In genomic region chr1:37793773-37794371, GRCh38 we compare ENCODE assay signal across 1 cellular context.
TF ChIP-seq lines count a peak whose summit lies in the region.

A gene with protein sequence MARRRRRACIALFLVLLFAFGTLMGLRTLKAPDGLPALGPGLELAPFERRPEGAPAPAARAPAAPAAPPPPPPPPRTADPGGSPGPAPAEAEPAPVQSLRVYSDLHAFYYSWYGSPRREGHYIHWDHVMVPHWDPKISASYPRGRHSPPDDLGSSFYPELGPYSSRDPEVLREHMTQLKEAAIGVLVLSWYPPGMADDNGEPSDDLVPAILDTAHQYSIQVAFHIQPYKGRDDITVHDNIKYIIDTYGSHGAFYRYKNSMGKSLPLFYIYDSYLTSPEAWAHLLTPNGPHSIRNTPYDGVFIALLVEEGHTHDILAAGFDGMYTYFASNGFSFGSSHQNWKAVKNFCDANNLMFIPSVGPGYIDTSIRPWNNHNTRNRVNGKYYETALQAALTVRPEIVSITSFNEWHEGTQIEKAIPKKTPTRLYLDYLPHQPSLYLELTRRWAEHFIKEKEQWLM (plus strand): TSS chr1:37793847. CDS start chr1:37794183, 336 bp downstream.

TF ChIP-seq in K562, 482 proteins besides CTCF, POLR2A, EP300 and RAD21 (continued from another document and continues in another):
- TF ChIP-seq CAMTA2 (CRISPR knock-in tag; conservative IDR thresholded peaks at IDR 0.05) (no peak), ZNF175 (CRISPR knock-in tag; IDR thresholded peaks at IDR 0.05; ENCODE audit: low read depth) (no peak), KLF13 (tag; IDR thresholded peaks at IDR 0.05; ENCODE audit: borderline replicate concordance, low read depth) (no peak), ZNF589 (CRISPR knock-in tag; IDR thresholded peaks at IDR 0.05; ENCODE audit: low read depth) (no peak), NRF1 (conservative IDR thresholded peaks at IDR 0.05 in 1 of 2, IDR thresholded peaks at IDR 0.05 in 1 of 2) (peak in 1 of 2 experiments; percentile 9; a peak in 2 of 4 replicates), TARDBP (IDR thresholded peaks at IDR 0.05) (no peak), DPF2 (IDR thresholded peaks at IDR 0.05) (no peak), FOXK1 (CRISPR knock-in tag; IDR thresholded peaks at IDR 0.05; ENCODE audit: borderline replicate concordance) (no peak), ZNF695 (CRISPR knock-in tag; IDR thresholded peaks at IDR 0.05) (no peak), CBX1 (IDR thresholded peaks at IDR 0.05; ENCODE audit: low read depth) (no peak), SIN3A (IDR thresholded peaks at IDR 0.05; ENCODE audit: borderline replicate concordance in 2 of 2, control insufficient read depth in 1 of 2, low read depth in 2 of 2, low read length in 2 of 2) (0 out of 4 replicates have a peak, but pooled peaks of 1 of the 2 experiments have one; percentile 26), NCOR1 (IDR thresholded peaks at IDR 0.05) (no peak), ZNF224 (CRISPR knock-in tag; IDR thresholded peaks at IDR 0.05) (no peak), SOX6 (IDR thresholded peaks at IDR 0.05) (no peak), RBM17 (IDR thresholded peaks at IDR 0.05; ENCODE audit: borderline replicate concordance, low read depth, low read length) (no peak), THAP12 (CRISPR knock-in tag; IDR thresholded peaks at IDR 0.05) (0 out of 2 replicates have a peak, but pooled peaks have one; percentile 29), ERF (CRISPR knock-in tag; IDR thresholded peaks at IDR 0.05) (no peak), CXXC5 (CRISPR knock-in tag; IDR thresholded peaks at IDR 0.05) (peak; percentile 83), MTA3 (IDR thresholded peaks at IDR 0.05; ENCODE audit: borderline replicate concordance) (no peak), DMBX1 (CRISPR knock-in tag; IDR thresholded peaks at IDR 0.05; ENCODE audit: borderline replicate concordance) (no peak), YY1 (IDR thresholded peaks at IDR 0.05; ENCODE audit: borderline replicate concordance in 1 of 3, control insufficient read depth in 1 of 3, extremely low read depth in 1 of 3, insufficient read depth in 3 of 3, insufficient read length in 1 of 3, insufficient replicate concordance in 2 of 3, low read depth in 1 of 3, low read length in 2 of 3) (peak in 2 of 3 experiments; percentile 79 to 84), PCBP1 (IDR thresholded peaks at IDR 0.05; ENCODE audit: low read depth, low read length, poor library complexity, severe bottlenecking) (no peak), ZNF507 (tag; conservative IDR thresholded peaks at IDR 0.05) (no peak), ZNF586 (CRISPR knock-in tag; conservative IDR thresholded peaks at IDR 0.05) (no peak), PHB (CRISPR knock-in tag; IDR thresholded peaks at IDR 0.05) (no peak), EZH2 (IDR thresholded peaks at IDR 0.05; ENCODE audit: borderline replicate concordance, low read depth, low read length) (no peak), SRSF1 (IDR thresholded peaks at IDR 0.05; ENCODE audit: low read depth, low read length) (no peak), E4F1 (CRISPR knock-in tag; IDR thresholded peaks at IDR 0.05; ENCODE audit: borderline replicate concordance) (no peak), KAT2B (IDR thresholded peaks at IDR 0.05; ENCODE audit: low read depth, low read length) (no peak), MTF1 (CRISPR knock-in tag; IDR thresholded peaks at IDR 0.05; ENCODE audit: borderline replicate concordance) (no peak)
- TF ChIP-seq, protein P1, sequence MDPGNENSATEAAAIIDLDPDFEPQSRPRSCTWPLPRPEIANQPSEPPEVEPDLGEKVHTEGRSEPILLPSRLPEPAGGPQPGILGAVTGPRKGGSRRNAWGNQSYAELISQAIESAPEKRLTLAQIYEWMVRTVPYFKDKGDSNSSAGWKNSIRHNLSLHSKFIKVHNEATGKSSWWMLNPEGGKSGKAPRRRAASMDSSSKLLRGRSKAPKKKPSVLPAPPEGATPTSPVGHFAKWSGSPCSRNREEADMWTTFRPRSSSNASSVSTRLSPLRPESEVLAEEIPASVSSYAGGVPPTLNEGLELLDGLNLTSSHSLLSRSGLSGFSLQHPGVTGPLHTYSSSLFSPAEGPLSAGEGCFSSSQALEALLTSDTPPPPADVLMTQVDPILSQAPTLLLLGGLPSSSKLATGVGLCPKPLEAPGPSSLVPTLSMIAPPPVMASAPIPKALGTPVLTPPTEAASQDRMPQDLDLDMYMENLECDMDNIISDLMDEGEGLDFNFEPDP (CRISPR knock-in tag; IDR thresholded peaks at IDR 0.05) = no peak
- TF ChIP-seq, protein P2, sequence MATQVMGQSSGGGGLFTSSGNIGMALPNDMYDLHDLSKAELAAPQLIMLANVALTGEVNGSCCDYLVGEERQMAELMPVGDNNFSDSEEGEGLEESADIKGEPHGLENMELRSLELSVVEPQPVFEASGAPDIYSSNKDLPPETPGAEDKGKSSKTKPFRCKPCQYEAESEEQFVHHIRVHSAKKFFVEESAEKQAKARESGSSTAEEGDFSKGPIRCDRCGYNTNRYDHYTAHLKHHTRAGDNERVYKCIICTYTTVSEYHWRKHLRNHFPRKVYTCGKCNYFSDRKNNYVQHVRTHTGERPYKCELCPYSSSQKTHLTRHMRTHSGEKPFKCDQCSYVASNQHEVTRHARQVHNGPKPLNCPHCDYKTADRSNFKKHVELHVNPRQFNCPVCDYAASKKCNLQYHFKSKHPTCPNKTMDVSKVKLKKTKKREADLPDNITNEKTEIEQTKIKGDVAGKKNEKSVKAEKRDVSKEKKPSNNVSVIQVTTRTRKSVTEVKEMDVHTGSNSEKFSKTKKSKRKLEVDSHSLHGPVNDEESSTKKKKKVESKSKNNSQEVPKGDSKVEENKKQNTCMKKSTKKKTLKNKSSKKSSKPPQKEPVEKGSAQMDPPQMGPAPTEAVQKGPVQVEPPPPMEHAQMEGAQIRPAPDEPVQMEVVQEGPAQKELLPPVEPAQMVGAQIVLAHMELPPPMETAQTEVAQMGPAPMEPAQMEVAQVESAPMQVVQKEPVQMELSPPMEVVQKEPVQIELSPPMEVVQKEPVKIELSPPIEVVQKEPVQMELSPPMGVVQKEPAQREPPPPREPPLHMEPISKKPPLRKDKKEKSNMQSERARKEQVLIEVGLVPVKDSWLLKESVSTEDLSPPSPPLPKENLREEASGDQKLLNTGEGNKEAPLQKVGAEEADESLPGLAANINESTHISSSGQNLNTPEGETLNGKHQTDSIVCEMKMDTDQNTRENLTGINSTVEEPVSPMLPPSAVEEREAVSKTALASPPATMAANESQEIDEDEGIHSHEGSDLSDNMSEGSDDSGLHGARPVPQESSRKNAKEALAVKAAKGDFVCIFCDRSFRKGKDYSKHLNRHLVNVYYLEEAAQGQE (CRISPR knock-in tag; IDR thresholded peaks at IDR 0.05; ENCODE audit: low read depth) = peak; percentile 89
- TF ChIP-seq, protein P3, sequence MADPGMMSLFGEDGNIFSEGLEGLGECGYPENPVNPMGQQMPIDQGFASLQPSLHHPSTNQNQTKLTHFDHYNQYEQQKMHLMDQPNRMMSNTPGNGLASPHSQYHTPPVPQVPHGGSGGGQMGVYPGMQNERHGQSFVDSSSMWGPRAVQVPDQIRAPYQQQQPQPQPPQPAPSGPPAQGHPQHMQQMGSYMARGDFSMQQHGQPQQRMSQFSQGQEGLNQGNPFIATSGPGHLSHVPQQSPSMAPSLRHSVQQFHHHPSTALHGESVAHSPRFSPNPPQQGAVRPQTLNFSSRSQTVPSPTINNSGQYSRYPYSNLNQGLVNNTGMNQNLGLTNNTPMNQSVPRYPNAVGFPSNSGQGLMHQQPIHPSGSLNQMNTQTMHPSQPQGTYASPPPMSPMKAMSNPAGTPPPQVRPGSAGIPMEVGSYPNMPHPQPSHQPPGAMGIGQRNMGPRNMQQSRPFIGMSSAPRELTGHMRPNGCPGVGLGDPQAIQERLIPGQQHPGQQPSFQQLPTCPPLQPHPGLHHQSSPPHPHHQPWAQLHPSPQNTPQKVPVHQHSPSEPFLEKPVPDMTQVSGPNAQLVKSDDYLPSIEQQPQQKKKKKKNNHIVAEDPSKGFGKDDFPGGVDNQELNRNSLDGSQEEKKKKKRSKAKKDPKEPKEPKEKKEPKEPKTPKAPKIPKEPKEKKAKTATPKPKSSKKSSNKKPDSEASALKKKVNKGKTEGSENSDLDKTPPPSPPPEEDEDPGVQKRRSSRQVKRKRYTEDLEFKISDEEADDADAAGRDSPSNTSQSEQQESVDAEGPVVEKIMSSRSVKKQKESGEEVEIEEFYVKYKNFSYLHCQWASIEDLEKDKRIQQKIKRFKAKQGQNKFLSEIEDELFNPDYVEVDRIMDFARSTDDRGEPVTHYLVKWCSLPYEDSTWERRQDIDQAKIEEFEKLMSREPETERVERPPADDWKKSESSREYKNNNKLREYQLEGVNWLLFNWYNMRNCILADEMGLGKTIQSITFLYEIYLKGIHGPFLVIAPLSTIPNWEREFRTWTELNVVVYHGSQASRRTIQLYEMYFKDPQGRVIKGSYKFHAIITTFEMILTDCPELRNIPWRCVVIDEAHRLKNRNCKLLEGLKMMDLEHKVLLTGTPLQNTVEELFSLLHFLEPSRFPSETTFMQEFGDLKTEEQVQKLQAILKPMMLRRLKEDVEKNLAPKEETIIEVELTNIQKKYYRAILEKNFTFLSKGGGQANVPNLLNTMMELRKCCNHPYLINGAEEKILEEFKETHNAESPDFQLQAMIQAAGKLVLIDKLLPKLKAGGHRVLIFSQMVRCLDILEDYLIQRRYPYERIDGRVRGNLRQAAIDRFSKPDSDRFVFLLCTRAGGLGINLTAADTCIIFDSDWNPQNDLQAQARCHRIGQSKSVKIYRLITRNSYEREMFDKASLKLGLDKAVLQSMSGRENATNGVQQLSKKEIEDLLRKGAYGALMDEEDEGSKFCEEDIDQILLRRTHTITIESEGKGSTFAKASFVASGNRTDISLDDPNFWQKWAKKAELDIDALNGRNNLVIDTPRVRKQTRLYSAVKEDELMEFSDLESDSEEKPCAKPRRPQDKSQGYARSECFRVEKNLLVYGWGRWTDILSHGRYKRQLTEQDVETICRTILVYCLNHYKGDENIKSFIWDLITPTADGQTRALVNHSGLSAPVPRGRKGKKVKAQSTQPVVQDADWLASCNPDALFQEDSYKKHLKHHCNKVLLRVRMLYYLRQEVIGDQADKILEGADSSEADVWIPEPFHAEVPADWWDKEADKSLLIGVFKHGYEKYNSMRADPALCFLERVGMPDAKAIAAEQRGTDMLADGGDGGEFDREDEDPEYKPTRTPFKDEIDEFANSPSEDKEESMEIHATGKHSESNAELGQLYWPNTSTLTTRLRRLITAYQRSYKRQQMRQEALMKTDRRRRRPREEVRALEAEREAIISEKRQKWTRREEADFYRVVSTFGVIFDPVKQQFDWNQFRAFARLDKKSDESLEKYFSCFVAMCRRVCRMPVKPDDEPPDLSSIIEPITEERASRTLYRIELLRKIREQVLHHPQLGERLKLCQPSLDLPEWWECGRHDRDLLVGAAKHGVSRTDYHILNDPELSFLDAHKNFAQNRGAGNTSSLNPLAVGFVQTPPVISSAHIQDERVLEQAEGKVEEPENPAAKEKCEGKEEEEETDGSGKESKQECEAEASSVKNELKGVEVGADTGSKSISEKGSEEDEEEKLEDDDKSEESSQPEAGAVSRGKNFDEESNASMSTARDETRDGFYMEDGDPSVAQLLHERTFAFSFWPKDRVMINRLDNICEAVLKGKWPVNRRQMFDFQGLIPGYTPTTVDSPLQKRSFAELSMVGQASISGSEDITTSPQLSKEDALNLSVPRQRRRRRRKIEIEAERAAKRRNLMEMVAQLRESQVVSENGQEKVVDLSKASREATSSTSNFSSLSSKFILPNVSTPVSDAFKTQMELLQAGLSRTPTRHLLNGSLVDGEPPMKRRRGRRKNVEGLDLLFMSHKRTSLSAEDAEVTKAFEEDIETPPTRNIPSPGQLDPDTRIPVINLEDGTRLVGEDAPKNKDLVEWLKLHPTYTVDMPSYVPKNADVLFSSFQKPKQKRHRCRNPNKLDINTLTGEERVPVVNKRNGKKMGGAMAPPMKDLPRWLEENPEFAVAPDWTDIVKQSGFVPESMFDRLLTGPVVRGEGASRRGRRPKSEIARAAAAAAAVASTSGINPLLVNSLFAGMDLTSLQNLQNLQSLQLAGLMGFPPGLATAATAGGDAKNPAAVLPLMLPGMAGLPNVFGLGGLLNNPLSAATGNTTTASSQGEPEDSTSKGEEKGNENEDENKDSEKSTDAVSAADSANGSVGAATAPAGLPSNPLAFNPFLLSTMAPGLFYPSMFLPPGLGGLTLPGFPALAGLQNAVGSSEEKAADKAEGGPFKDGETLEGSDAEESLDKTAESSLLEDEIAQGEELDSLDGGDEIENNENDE (IDR thresholded peaks at IDR 0.05; ENCODE audit: low read depth, low read length) = no peak
- TF ChIP-seq, protein P4, sequence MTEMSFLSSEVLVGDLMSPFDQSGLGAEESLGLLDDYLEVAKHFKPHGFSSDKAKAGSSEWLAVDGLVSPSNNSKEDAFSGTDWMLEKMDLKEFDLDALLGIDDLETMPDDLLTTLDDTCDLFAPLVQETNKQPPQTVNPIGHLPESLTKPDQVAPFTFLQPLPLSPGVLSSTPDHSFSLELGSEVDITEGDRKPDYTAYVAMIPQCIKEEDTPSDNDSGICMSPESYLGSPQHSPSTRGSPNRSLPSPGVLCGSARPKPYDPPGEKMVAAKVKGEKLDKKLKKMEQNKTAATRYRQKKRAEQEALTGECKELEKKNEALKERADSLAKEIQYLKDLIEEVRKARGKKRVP (CRISPR knock-in tag; IDR thresholded peaks at IDR 0.05) = no peak
